16 cellular contexts compared by ENCODE assay signal in genomic region chr5:61949054-61949679, GRCh38.
A peak's percentile ranks its signal among the peaks of the same experiment; 100 is the strongest.
DNase-seq lines count a peak whose midpoint lies in the region; ATAC-seq and TF ChIP-seq lines count a peak whose summit lies in the region.
"Had no signal": no experiment of that assay in that cellular context is flagged by ENCODE, and none has a peak within 500 bp of the region (broad histone marks: within the 10 kb centered on the region; RNA-seq: fewer than 3 reads in every experiment).

No MANE protein-coding gene starts in this region.

- no peaks in the 10 kb centered on the region for H3K9me3 ChIP-seq in gastrocnemius medialis
- H3K9me3 ChIP-seq: BLaER1 treated with 17β-estradiol and CSF1 and Interleukin-3, amounts not matched to agents 10 nM and 100 nM had no signal

- no peak for TF ChIP-seq POLR2A in gastrocnemius medialis (IDR thresholded peaks at IDR 0.05)

- ATAC-seq in sciatic nerve (peak; percentile 71), GM21737 (IDR thresholded peaks at IDR 0.05; ENCODE audit: unreplicated experiment) (no peak), gastrocnemius medialis (no peak), GM19455 (IDR thresholded peaks at IDR 0.05; ENCODE audit: unreplicated experiment) (no peak)

- intact Hi-C loops in dorsolateral prefrontal cortex (cut with DNase I), result loop anchor here in 1 of 2 donors (5.0 to 10.0 kb wide), 2 partner anchors 276 to 1002 kb away; partner anchors contain the start of genes ERCC8 and NDUFAF2
- intact Hi-C loops in sciatic nerve (cut with DNase I), result loop anchor here (10.0 kb wide), 1 partner anchor 176 kb away; no protein-coding TSS in a partner anchor
- intact Hi-C loops in gastrocnemius medialis (cut with DNase I; ENCODE audit: low total_unique reads), result no loop called here

- H3K27me3 ChIP-seq in dorsolateral prefrontal cortex (no peaks in the 10 kb centered on the region), layer of hippocampus (ENCODE audit: control insufficient read depth, insufficient read depth, low read length) (no peaks in the 10 kb centered on the region), gastrocnemius medialis (no peaks in the 10 kb centered on the region)
- H3K27me3 ChIP-seq: BLaER1 treated with 17β-estradiol and CSF1 and Interleukin-3, amounts not matched to agents 10 nM and 100 nM had no signal

- no peaks in the 10 kb centered on the region for H3K4me1 ChIP-seq in gastrocnemius medialis
- H3K4me1 ChIP-seq: BLaER1 treated with 17β-estradiol and CSF1 and Interleukin-3, amounts not matched to agents 10 nM and 100 nM had no signal

- peak; percentile 30 for DNase-seq in G401 (ENCODE audit: low spot score)
- peak in 9 of 10 donors; percentile 10 to 66 (median 49) for DNase-seq in dorsolateral prefrontal cortex
- DNase-seq in sciatic nerve (ENCODE audit: low spot score), result no peak
- no peak for DNase-seq in gastrocnemius medialis
- DNase-seq in SKM-1 (lab: John Stamatoyannopoulos, UW; ENCODE audit: unreplicated experiment), result no peak
- DNase-seq: EL, NCI-H1092, NCI-H146, NCI-H2081, NCI-H510A treated with DMSO at 0.1 percent for 48 hours, NCI-H82 had no signal

- TF ChIP-seq CTCF in dorsolateral prefrontal cortex (IDR thresholded peaks at IDR 0.05 in 54 of 56, conservative IDR thresholded peaks at IDR 0.05 in 2 of 56; ENCODE audit: low read depth in 1 of 56, partially characterized antibody in 56 of 56) (peak in 1 of 56 donors; percentile 11), gastrocnemius medialis (IDR thresholded peaks at IDR 0.05 in 4 of 5, conservative IDR thresholded peaks at IDR 0.05 in 1 of 5) (no peak)

- in situ Hi-C loops in G401 (cut with HindIII; ENCODE audit: low sequenced_read_pairs), result no loop called here
- in situ Hi-C loops in gastrocnemius medialis (cut with MboI; ENCODE audit: low sequenced_read_pairs in 4 of 4), result no loop called here

- H3K4me3 ChIP-seq in dorsolateral prefrontal cortex (peak overlapping the region in 1 of 59 donors; percentile 17), gastrocnemius medialis (no peak overlapping the region)
- H3K4me3 ChIP-seq: BLaER1 treated with 17β-estradiol and CSF1 and Interleukin-3, amounts not matched to agents 10 nM and 100 nM had no signal

- H3K27ac ChIP-seq in dorsolateral prefrontal cortex (peak overlapping the region in 55 of 59 donors; percentile 0 to 86 (median 63)), layer of hippocampus (ENCODE audit: low read depth, low read length) (peak overlapping the region; percentile 44), gastrocnemius medialis (no peak overlapping the region)
- H3K27ac ChIP-seq: BLaER1 treated with 17β-estradiol and CSF1 and Interleukin-3, amounts not matched to agents 10 nM and 100 nM; KMS-11 had no signal

- H3K36me3 ChIP-seq in gastrocnemius medialis, result no peaks in the 10 kb centered on the region
- H3K36me3 ChIP-seq: BLaER1 treated with 17β-estradiol and CSF1 and Interleukin-3, amounts not matched to agents 10 nM and 100 nM had no signal

Comparison
In these comparisons a context has a peak if more than half of its experiments do, and no peak if none do; other contexts are left out.
1. DNase-seq: peak in G401 (single experiment) and dorsolateral prefrontal cortex (9 of 10); none in sciatic nerve (single experiment), gastrocnemius medialis (0 of 2) and SKM-1 (single experiment).
2. H3K27ac ChIP-seq: peak in dorsolateral prefrontal cortex (55 of 59) and layer of hippocampus (single experiment); none in gastrocnemius medialis (0 of 4).